Comparison of ENCODE assay signal across 26 cellular contexts in the genomic region with DNA sequence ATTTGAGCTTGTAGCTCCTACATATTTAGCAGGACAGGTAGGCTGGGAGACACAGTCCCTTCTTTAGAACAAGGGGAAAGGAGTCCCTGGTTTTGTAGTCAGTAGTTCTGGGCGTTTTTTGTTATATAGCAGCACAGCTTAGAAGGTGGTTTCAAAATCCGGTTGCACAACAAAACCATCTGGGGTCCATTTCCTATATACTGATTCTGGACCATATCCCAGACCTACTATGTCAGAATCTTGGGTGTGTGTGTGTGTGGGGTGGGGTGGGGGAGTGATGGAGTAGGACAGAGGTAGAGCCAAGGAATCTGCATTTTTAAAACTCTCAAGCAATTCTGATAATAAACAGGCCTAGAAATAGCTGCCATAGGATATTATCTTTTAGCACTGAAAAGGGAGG. TPM values are rescaled to one million over a fixed set of nuclear protein-coding genes. Genes with fewer than 3 reads are reported as not detected.
DNase-seq lines count a peak whose midpoint lies in the region; ATAC-seq and TF ChIP-seq lines count a peak whose summit lies in the region.
"Had no signal": no experiment of that assay in that cellular context is flagged by ENCODE, and none has a peak within 500 bp of the region (broad histone marks: within the 10 kb centered on the region; RNA-seq: fewer than 3 reads in every experiment).

No MANE protein-coding gene starts in this region.

- DNase-seq in MCF 10A (ENCODE audit: unreplicated experiment) (peak; percentile 41), breast epithelium (ENCODE audit: low spot score in 2 of 2) (no peak), Kasumi-1 (lab: John Stamatoyannopoulos, UW) (peak; percentile 75 to 77), epidermal melanocyte (ENCODE audit: insufficient read length, low spot score) (peak; percentile 25), skeletal muscle cell (ENCODE audit: low read depth) (peak; percentile 67), osteoblast (ENCODE audit: insufficient read length, low spot score, missing footprints) (no peak)
- no peak for DNase-seq in effector CD8-positive, alpha-beta T cell (lab: John Stamatoyannopoulos, UW)
- DNase-seq: activated B cell treated with CpG ODN at 0.5 μM for 24 hours; activated CD8-positive, alpha-beta memory T cell treated with anti-CD3 and anti-CD28 coated beads for 24 hours; activated naive CD8-positive, alpha-beta T cell treated with anti-CD3 and anti-CD28 coated beads for 36 hours; CD4-positive, CD25-positive, alpha-beta regulatory T cell; DMS 273 treated with DMSO at 0.1 percent for 48 hours; kidney glomerular epithelial cell; MM.1S; naive B cell; NCI-H1694; occipital lobe; PC-9; retina; stimulated activated CD4-positive, alpha-beta T cell treated with anti-CD3 and anti-CD28 coated beads, Interleukin-15, amount 100 ng/mL, for 24 hours had no signal

- no peak overlapping the region for H2AFZ ChIP-seq in osteoblast (ENCODE audit: low read length)
- H2AFZ ChIP-seq: PC-9 had no signal

- H3K27ac ChIP-seq in breast epithelium (peak overlapping the region in 1 of 2 donors; percentile 3), osteoblast (ENCODE audit: low read depth, low read length) (no peak overlapping the region)
- H3K27ac ChIP-seq: HL-60, PC-9 had no signal

- H3K4me3 Mint-ChIP-seq in MCF 10A (ENCODE audit: unreplicated experiment): no peak overlapping the region
- H3K4me3 Mint-ChIP-seq: activated B cell treated with CpG ODN at 0.5 μM for 24 hours; activated naive CD8-positive, alpha-beta T cell treated with anti-CD3 and anti-CD28 coated beads for 36 hours; CD4-positive, CD25-positive, alpha-beta regulatory T cell; IgD-negative memory B cell; memory B cell; naive B cell; T-helper 2 cell treated with Interferon-gamma antibody and Interleukin-4, amounts not matched to agents 5 μg/mL and 100 μg/mL, for 36 hours had no signal

- H3K4me1 Mint-ChIP-seq in MCF 10A (ENCODE audit: insufficient read depth, unreplicated experiment): no peaks in the 10 kb centered on the region

- no peak for TF ChIP-seq CTCF in MCF 10A (IDR thresholded peaks at IDR 0.05; ENCODE audit: unreplicated experiment)
- no peak for TF ChIP-seq CTCF in breast epithelium (IDR thresholded peaks at IDR 0.05)
- no peak for TF ChIP-seq CTCF in osteoblast (IDR thresholded peaks at IDR 0.05; ENCODE audit: extremely low read depth, low read depth, low read length)

- no peaks in the 10 kb centered on the region for H3K4me1 ChIP-seq in breast epithelium
- H3K4me1 ChIP-seq in osteoblast (ENCODE audit: insufficient read depth, low read length): peaks cover 4% of the 10 kb centered on the region

- no peak overlapping the region for H3K27ac Mint-ChIP-seq in MCF 10A (ENCODE audit: low read depth, unreplicated experiment)
- H3K27ac Mint-ChIP-seq: activated B cell treated with CpG ODN at 0.5 μM for 24 hours; activated naive CD8-positive, alpha-beta T cell treated with anti-CD3 and anti-CD28 coated beads for 36 hours; CD4-positive, CD25-positive, alpha-beta regulatory T cell; IgD-negative memory B cell; memory B cell; T-helper 2 cell treated with Interferon-gamma antibody and Interleukin-4, amounts not matched to agents 5 μg/mL and 100 μg/mL, for 36 hours had no signal

- CTCF ChIA-PET in MCF 10A (lab: Yijun Ruan, JAX): interaction anchor here (0.6 to 30.8 kb wide), 26 partner anchors 8 to 629 kb away, joined by 3 to 1502 read pairs (median 6); partner anchors contain the start of gene DNM3

- no peaks in the 10 kb centered on the region for H3K79me2 ChIP-seq in osteoblast (ENCODE audit: insufficient read depth, low read length)

- H3K27me3 Mint-ChIP-seq in MCF 10A (ENCODE audit: insufficient read depth, unreplicated experiment): no peaks in the 10 kb centered on the region
- H3K27me3 Mint-ChIP-seq: activated B cell treated with CpG ODN at 0.5 μM for 24 hours; activated naive CD8-positive, alpha-beta T cell treated with anti-CD3 and anti-CD28 coated beads for 36 hours; CD4-positive, CD25-positive, alpha-beta regulatory T cell; IgD-negative memory B cell; memory B cell; naive B cell had no signal

- no peak overlapping the region for H3K4me3 ChIP-seq in breast epithelium
- H3K4me3 ChIP-seq in skeletal muscle cell (ENCODE audit: low read depth, low read length): no peak overlapping the region
- no peak overlapping the region for H3K4me3 ChIP-seq in osteoblast (ENCODE audit: insufficient read depth, low read length)
- H3K4me3 ChIP-seq: GM12878, PC-9 had no signal

- H4K20me1 ChIP-seq in osteoblast (ENCODE audit: insufficient read depth, low read length): no peaks in the 10 kb centered on the region

- H3K9me3 Mint-ChIP-seq in MCF 10A (ENCODE audit: unreplicated experiment): no peaks in the 10 kb centered on the region
- H3K9me3 Mint-ChIP-seq: activated B cell treated with CpG ODN at 0.5 μM for 24 hours; activated naive CD8-positive, alpha-beta T cell treated with anti-CD3 and anti-CD28 coated beads for 36 hours; CD4-positive, CD25-positive, alpha-beta regulatory T cell; IgD-negative memory B cell; naive B cell; T-helper 2 cell treated with Interferon-gamma antibody and Interleukin-4, amounts not matched to agents 5 μg/mL and 100 μg/mL, for 36 hours had no signal

- intact Hi-C loops in MCF 10A (cut with micrococcal nuclease): loop anchor here (5.0 kb wide), 1 partner anchor 624 kb away; no protein-coding TSS in a partner anchor
- intact Hi-C loops in breast epithelium (cut with DNase I; ENCODE audit: low total_unique reads): loop anchor here (5.0 kb wide), 1 partner anchor 184 kb away; no protein-coding TSS in a partner anchor

- POLR2A ChIA-PET in MCF 10A (lab: Yijun Ruan, JAX): interaction anchor here (0.6 to 5.6 kb wide), 4 partner anchors 14 to 182 kb away, joined by 3 to 54 read pairs (median 4); partner anchors contain the start of gene METTL13

- TF ChIP-seq POLR2A in breast epithelium (IDR thresholded peaks at IDR 0.05): no peak

- H3K9me3 ChIP-seq in breast epithelium: no peaks in the 10 kb centered on the region
- no peaks in the 10 kb centered on the region for H3K9me3 ChIP-seq in osteoblast (ENCODE audit: low read depth, low read length)

- no peaks in the 10 kb centered on the region for H3K36me3 ChIP-seq in breast epithelium
- no peaks in the 10 kb centered on the region for H3K36me3 ChIP-seq in osteoblast (ENCODE audit: insufficient read depth, low read length)

- H3K27me3 ChIP-seq in breast epithelium (no peaks in the 10 kb centered on the region), osteoblast (ENCODE audit: insufficient read depth, low read length) (no peaks in the 10 kb centered on the region)

- no peak for ATAC-seq in HG02623 (IDR thresholded peaks at IDR 0.05; ENCODE audit: unreplicated experiment)
- ATAC-seq: GM12878 had no signal

- no TSS peak for BruUV-seq in MCF 10A (replicated peaks; lab: Mats Ljungman, UMichigan)

- H3K4me2 ChIP-seq in osteoblast (ENCODE audit: insufficient read depth, low read length): no peak overlapping the region
- H3K4me2 ChIP-seq: PC-9 had no signal

- peaks cover 7% of the 10 kb centered on the region for H3K36me3 Mint-ChIP-seq in MCF 10A (ENCODE audit: insufficient read depth, unreplicated experiment)
- H3K36me3 Mint-ChIP-seq: CD4-positive, CD25-positive, alpha-beta regulatory T cell had no signal

RNA-seq across cellular contexts. Expression of gene METTL13, which starts 21.6 kb away (rescaled TPM):
- total RNA-seq in MCF 10A (2022): 30.7 and 39.1 TPM in 2 replicates
- total RNA-seq in breast epithelium: 10 to 100 TPM; 23.2 to 28.4 (median 27.5) TPM
- 13.0 and 15.3 TPM in 2 replicates for total RNA-seq in osteoblast

RNA-seq across cellular contexts. Expression of gene DNM3, which starts 38.2 kb away (rescaled TPM):
- total RNA-seq in MCF 10A (2022): 0.44 and 0.68 TPM in 2 replicates
- 1 to 10 TPM; 5.1 to 7.5 (median 6.6) TPM for total RNA-seq in breast epithelium
- total RNA-seq in osteoblast: 0.72 and 1.2 TPM in 2 replicates

Comparison
In these comparisons a context has a peak if more than half of its experiments do, and no peak if none do; other contexts are left out.
1. DNase-seq: peak in MCF 10A (single experiment), Kasumi-1 (2 of 2), epidermal melanocyte (single experiment) and skeletal muscle cell (single experiment); none in breast epithelium (0 of 2), effector CD8-positive, alpha-beta T cell (single experiment) and osteoblast (single experiment).